8 cellular contexts compared by ENCODE assay signal in the genomic region with DNA sequence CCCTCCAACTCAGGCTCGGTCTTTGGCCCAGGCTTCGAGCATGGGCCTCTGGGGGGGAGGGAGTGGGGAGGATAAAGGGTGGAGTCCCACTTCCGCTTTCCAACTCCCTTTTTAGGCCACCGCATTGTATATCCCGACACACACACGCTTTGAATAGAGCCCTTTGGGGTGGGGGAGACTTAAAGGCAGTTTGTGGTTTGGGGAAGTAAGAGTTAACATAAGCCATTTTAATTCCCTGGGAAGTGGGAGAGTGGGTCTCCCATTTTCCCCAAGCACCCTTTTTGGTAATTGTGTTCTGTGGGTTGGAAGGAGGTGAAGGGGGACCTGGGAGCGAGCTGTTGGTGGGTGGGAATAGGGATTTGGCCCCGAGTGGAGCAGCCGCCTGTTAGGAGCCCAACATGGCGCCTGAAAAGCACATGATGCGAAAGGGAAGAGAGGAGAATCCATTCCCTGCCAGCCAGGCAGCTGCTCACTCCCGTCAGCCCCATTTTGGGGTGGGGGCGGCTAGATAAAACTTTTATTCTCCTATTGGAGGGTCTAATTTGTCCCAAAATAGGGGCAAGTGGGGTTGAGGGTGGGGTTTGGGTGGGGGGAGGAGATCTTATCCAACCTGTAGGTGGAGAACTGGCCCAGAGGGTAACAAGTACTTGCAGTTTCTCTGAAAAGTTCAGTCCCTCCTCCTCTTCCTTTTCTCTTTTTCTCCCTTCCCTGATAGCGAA. TPM values are rescaled to one million over a fixed set of nuclear protein-coding genes. Genes with fewer than 3 reads are reported as not detected.
A peak's percentile ranks its signal among the peaks of the same experiment; 100 is the strongest.
DNase-seq lines count a peak whose midpoint lies in the region.

No MANE protein-coding gene starts in this region.

- no peaks in the 10 kb centered on the region for H3K27me3 Mint-ChIP-seq in activated CD4-positive, alpha-beta memory T cell treated with anti-CD3 and anti-CD28 coated beads for 36 hours

- H3K4me3 Mint-ChIP-seq in activated CD4-positive, alpha-beta memory T cell treated with anti-CD3 and anti-CD28 coated beads for 36 hours: peak overlapping the region; percentile 100

- DNase-seq in SHP77 (lab: John Stamatoyannopoulos, UW): peak; percentile 5 to 21
- DNase-seq in SHP77 treated with DMSO at 0.1 percent for 48 hours (lab: John Stamatoyannopoulos, UW): no peak
- peak; percentile 45 for DNase-seq in NCI-H460 (ENCODE audit: extremely low read depth, low read depth)
- DNase-seq in activated CD4-positive, alpha-beta memory T cell treated with anti-CD3 and anti-CD28 coated beads for 36 hours: peak; percentile 67
- DNase-seq in effector CD4-positive, alpha-beta T cell: peak; percentile 30
- peak; percentile 60 to 69 for DNase-seq in lung microvascular endothelial cell (ENCODE audit: low read depth in 2 of 2)
- DNase-seq in stimulated activated CD8-positive, alpha-beta memory T cell treated with anti-CD3 and anti-CD28 coated beads, Interleukin-12 subunit alpha, Interleukin-12 subunit beta, amount 100 ng/mL, for 4 hours (ENCODE audit: low read depth): peak; percentile 28
- DNase-seq in cerebellar nuclear complex (lab: John Stamatoyannopoulos, UW): no peak

- POLR2A ChIA-PET in activated CD4-positive, alpha-beta memory T cell treated with anti-CD3 and anti-CD28 coated beads for 36 hours (lab: Charles Lee): interaction anchor here (1.4 to 5.7 kb wide), 9 partner anchors 10 to 257 kb away, joined by 4 to 67 read pairs (median 15); a partner anchor contains a TSS

- no peaks in the 10 kb centered on the region for H3K9me3 Mint-ChIP-seq in activated CD4-positive, alpha-beta memory T cell treated with anti-CD3 and anti-CD28 coated beads for 36 hours

- peak overlapping the region; percentile 100 for H3K27ac Mint-ChIP-seq in activated CD4-positive, alpha-beta memory T cell treated with anti-CD3 and anti-CD28 coated beads for 36 hours

- CTCF ChIA-PET in activated CD4-positive, alpha-beta memory T cell treated with anti-CD3 and anti-CD28 coated beads for 36 hours (lab: Charles Lee): interaction anchor here (1.1 to 1.4 kb wide), 2 partner anchors 256 to 291 kb away, joined by 4 read pairs; a partner anchor contains a TSS

- H3K4me1 Mint-ChIP-seq in activated CD4-positive, alpha-beta memory T cell treated with anti-CD3 and anti-CD28 coated beads for 36 hours (ENCODE audit: low read depth): peaks cover 35% of the 10 kb centered on the region

- peaks cover 46% of the 10 kb centered on the region for H3K36me3 Mint-ChIP-seq in activated CD4-positive, alpha-beta memory T cell treated with anti-CD3 and anti-CD28 coated beads for 36 hours

- intact Hi-C loops in activated CD4-positive, alpha-beta memory T cell treated with anti-CD3 and anti-CD28 coated beads for 36 hours (cut with micrococcal nuclease): loop anchor here (2.0 kb wide), 2 partner anchors 95 to 161 kb away; no protein-coding TSS in a partner anchor

RNA-seq across cellular contexts. Expression of a gene that starts 1.0 kb away (rescaled TPM):
- 38.5 and 50.9 TPM in 2 replicates for total RNA-seq in NCI-H460 (2014; rRNA removed; shearing (Covaris generic))
- polyA plus RNA-seq in NCI-H460 (2014; cell fraction: nucleus; rRNA removed): 88.0 and 98.6 TPM in 2 replicates
- 10 to 100 TPM; 46.8 to 47.9 TPM for total RNA-seq in activated CD4-positive, alpha-beta memory T cell treated with anti-CD3 and anti-CD28 coated beads for 36 hours
- total RNA-seq in lung microvascular endothelial cell: 18.7 and 24.2 TPM in 2 replicates

RNA-seq across cellular contexts. Expression of a gene that starts 35.6 kb away (rescaled TPM):
- 5.9 and 8.4 TPM in 2 replicates for total RNA-seq in NCI-H460 (2014; rRNA removed; shearing (Covaris generic))
- 6.3 and 6.8 TPM in 2 replicates for polyA plus RNA-seq in NCI-H460 (2014; cell fraction: nucleus; rRNA removed)
- total RNA-seq in activated CD4-positive, alpha-beta memory T cell treated with anti-CD3 and anti-CD28 coated beads for 36 hours: 1 to 10 TPM; 3.8 to 5.4 TPM
- total RNA-seq in lung microvascular endothelial cell: 1.5 and 3.0 TPM in 2 replicates

Comparison
In these comparisons a context has a peak if more than half of its experiments do, and no peak if none do; other contexts are left out.
1. DNase-seq: peak in SHP77 (2 of 2), NCI-H460 (single experiment), activated CD4-positive, alpha-beta memory T cell treated with anti-CD3 and anti-CD28 coated beads for 36 hours (single experiment), effector CD4-positive, alpha-beta T cell (single experiment), lung microvascular endothelial cell (2 of 2) and stimulated activated CD8-positive, alpha-beta memory T cell treated with anti-CD3 and anti-CD28 coated beads, Interleukin-12 subunit alpha, Interleukin-12 subunit beta, amount 100 ng/mL, for 4 hours (single experiment); none in SHP77 treated with DMSO at 0.1 percent for 48 hours (single experiment) and cerebellar nuclear complex (0 of 2).